ENCODE assay signal across 10 cellular contexts in genomic region chr15:70636540-70637165, GRCh38.
A peak's percentile ranks its signal among the peaks of the same experiment; 100 is the strongest.
DNase-seq lines count a peak whose midpoint lies in the region; ATAC-seq, FAIRE-seq and TF ChIP-seq lines count a peak whose summit lies in the region.
"Had no signal": no experiment of that assay in that cellular context is flagged by ENCODE, and none has a peak within 500 bp of the region (broad histone marks: within the 10 kb centered on the region; RNA-seq: fewer than 3 reads in every experiment).

No MANE protein-coding gene starts in this region.

- H3K4me2 ChIP-seq in HepG2 (ENCODE audit: low read depth, low read length), result no peak overlapping the region

- in situ Hi-C loops in HepG2 (cut with HindIII; ENCODE audit: extremely low pct_ligation_motif_present, low pct_unique_long_range_greater_than_20kb), result loop anchor here (5.0 kb wide), 1 partner anchor 64 kb away; no protein-coding TSS in a partner anchor

- H3K9ac ChIP-seq in HepG2 (ENCODE audit: insufficient read depth, low read depth, low read length), result no peak overlapping the region

- no peak overlapping the region for H3K27ac ChIP-seq in HepG2 (ENCODE audit: extremely low read length, insufficient read depth, low read length)
- no peak overlapping the region for H3K27ac ChIP-seq in right lobe of liver
- no peak overlapping the region for H3K27ac ChIP-seq in foreskin keratinocyte
- no peak overlapping the region for H3K27ac ChIP-seq in left lung

- H3K4me3 ChIP-seq in HepG2 (replicated peaks in 1 of 3; ENCODE audit: insufficient read depth in 1 of 3, low read depth in 2 of 3, low read length in 3 of 3) (no peak overlapping the region), right lobe of liver (no peak overlapping the region), left lung (no peak overlapping the region)

- BruUV-seq in HepG2 (replicated peaks; lab: Mats Ljungman, UMichigan), result no TSS peak

- WGBS in HepG2 (ENCODE audit: low lambda C conversion rate), result 41% methylated on average over 5 of the region's 5 CpGs
- WGBS in right lobe of liver (ENCODE audit: insufficient coverage, low coverage, low lambda C conversion rate, missing lambda C conversion rate), result 58% methylated on average over 5 of the region's 5 CpGs

- no peaks in the 10 kb centered on the region for H3K79me2 ChIP-seq in HepG2 (ENCODE audit: insufficient read depth, low read length)

- CTCF ChIA-PET in HepG2 (lab: Yijun Ruan, JAX; ENCODE audit: low intra/inter-chr PET ratio, low total read pairs), result interaction anchor here (1.5 kb wide), 1 partner anchor 67 kb away, joined by 21 read pairs; no protein-coding TSS in a partner anchor

- H4K20me1 ChIP-seq in HepG2 (ENCODE audit: insufficient read depth, low read length), result no peaks in the 10 kb centered on the region

- DNase-seq in HepG2 (ENCODE audit: low spot score), result peak; percentile 20
- no peak for DNase-seq in right lobe of liver
- peak; percentile 60 for DNase-seq in SIG-M5 (lab: John Stamatoyannopoulos, UW)
- DNase-seq in foreskin keratinocyte, result no peak
- no peak for DNase-seq in left lung
- DNase-seq in activated effector memory CD4-positive, alpha-beta T cell treated with anti-CD3 and anti-CD28 coated beads, Interleukin-2, amount 50 U/mL, for 16 hours, result no peak
- DNase-seq: GOT3 had no signal

- TF ChIP-seq POLR2A in HepG2 (IDR thresholded peaks at IDR 0.05; ENCODE audit: insufficient read depth in 1 of 2, low read depth in 2 of 2, low read length in 2 of 2), result no peak
- no peak for TF ChIP-seq POLR2A in right lobe of liver (IDR thresholded peaks at IDR 0.05)

- TF ChIP-seq CTCF in HepG2 (CRISPR knock-in tag; IDR thresholded peaks at IDR 0.05), result peak; percentile 71
- no peak for TF ChIP-seq CTCF in right lobe of liver (IDR thresholded peaks at IDR 0.05)
- TF ChIP-seq CTCF in foreskin keratinocyte (conservative IDR thresholded peaks at IDR 0.05), result peak; percentile 46
- no peak for TF ChIP-seq CTCF in left lung (IDR thresholded peaks at IDR 0.05)

- intact Hi-C loops in HepG2 (cut with micrococcal nuclease; ENCODE audit: unreplicated experiment) (loop anchor here (1.0 kb wide), 1 partner anchor 67 kb away; no protein-coding TSS in a partner anchor), right lobe of liver (cut with DNase I) (no loop called here), left lung (cut with DNase I) (no loop called here)

- peaks cover 21% of the 10 kb centered on the region for H3K4me1 ChIP-seq in HepG2 (ENCODE audit: insufficient read depth, low read length)
- no peaks in the 10 kb centered on the region for H3K4me1 ChIP-seq in right lobe of liver
- no peaks in the 10 kb centered on the region for H3K4me1 ChIP-seq in foreskin keratinocyte
- H3K4me1 ChIP-seq in left lung, result peaks cover 0 to 5% of the 10 kb centered on the region in 2 donors

- POLR2A ChIA-PET in HepG2 (lab: Yijun Ruan, JAX), result no interaction called here

- H3K27me3 ChIP-seq in HepG2 (ENCODE audit: control insufficient read depth in 1 of 2, insufficient read depth in 2 of 2, low read length in 2 of 2) (0 out of 5 replicates have a peak, but pooled peaks cover 0 to under 1% of the 10 kb centered on the region in 2 experiments), right lobe of liver (no peaks in the 10 kb centered on the region), foreskin keratinocyte (peaks cover 15% of the 10 kb centered on the region), left lung (no peaks in the 10 kb centered on the region)

- ATAC-seq in HepG2 (peak; percentile 77), right lobe of liver (no peak), foreskin keratinocyte (no peak), left lung (no peak), GM21526 (IDR thresholded peaks at IDR 0.05; ENCODE audit: low FRiP score, unreplicated experiment) (no peak), HG02870 (IDR thresholded peaks at IDR 0.05; ENCODE audit: unreplicated experiment) (no peak)

- peak; percentile 50; the same call in 1 of the 2 replicates for TF ChIP-seq RAD21 in HepG2 (CRISPR knock-in tag; IDR thresholded peaks at IDR 0.05)

- no peak overlapping the region for H2AFZ ChIP-seq in HepG2 (ENCODE audit: low read length)

- no peaks in the 10 kb centered on the region for H3K9me3 ChIP-seq in HepG2 (ENCODE audit: low read length)
- H3K9me3 ChIP-seq in right lobe of liver, result no peaks in the 10 kb centered on the region
- H3K9me3 ChIP-seq in left lung, result no peaks in the 10 kb centered on the region

- H3K36me3 ChIP-seq in HepG2 (replicated peaks in 1 of 2; ENCODE audit: control insufficient read depth in 1 of 2, insufficient read depth in 2 of 2, low read length in 2 of 2), result no peaks in the 10 kb centered on the region
- no peaks in the 10 kb centered on the region for H3K36me3 ChIP-seq in right lobe of liver
- H3K36me3 ChIP-seq in left lung, result no peaks in the 10 kb centered on the region

- TF ChIP-seq EP300 in HepG2 (IDR thresholded peaks at IDR 0.05; ENCODE audit: low read depth in 2 of 2, low read length in 2 of 2), result no peak
- TF ChIP-seq EP300 in HepG2 (CRISPR knock-in tag; IDR thresholded peaks at IDR 0.05; ENCODE audit: borderline replicate concordance), result no peak

- FAIRE-seq in HepG2 (lab: Jason Lieb, UNC), result no peak
- FAIRE-seq: colon had no signal

TF ChIP-seq in HepG2, 621 proteins besides CTCF, POLR2A, EP300 and RAD21:
- TF ChIP-seq IRF2 (CRISPR knock-in tag; IDR thresholded peaks at IDR 0.05), result 0 out of 2 replicates have a peak, but pooled peaks have one; percentile 14
- no peak for TF ChIP-seq ETS1 (CRISPR knock-in tag; IDR thresholded peaks at IDR 0.05)
- TF ChIP-seq SMC3 (IDR thresholded peaks at IDR 0.05; ENCODE audit: low read length), result peak; percentile 82
- peak; percentile 83 for TF ChIP-seq STAG1 (CRISPR knock-in tag; IDR thresholded peaks at IDR 0.05)

Comparison
In these comparisons a context has a peak if more than half of its experiments do, and no peak if none do; other contexts are left out.
1. DNase-seq: peak in HepG2 (single experiment) and SIG-M5 (single experiment); none in right lobe of liver (0 of 3), foreskin keratinocyte (0 of 2), left lung (0 of 2) and activated effector memory CD4-positive, alpha-beta T cell treated with anti-CD3 and anti-CD28 coated beads, Interleukin-2, amount 50 U/mL, for 16 hours (single experiment).
2. CTCF ChIP-seq: peak in HepG2 (single experiment) and foreskin keratinocyte (single experiment); none in right lobe of liver (0 of 4) and left lung (0 of 2).